11 cellular contexts compared by ENCODE assay signal in genomic region chr1:153539395-153540093, GRCh38. TPM values are rescaled to one million over a fixed set of nuclear protein-coding genes. Genes with fewer than 3 reads are reported as not detected.
DNase-seq lines count a peak whose midpoint lies in the region; ATAC-seq and TF ChIP-seq lines count a peak whose summit lies in the region.
"Had no signal": no experiment of that assay in that cellular context is flagged by ENCODE, and none has a peak within 500 bp of the region (broad histone marks: within the 10 kb centered on the region; RNA-seq: fewer than 3 reads in every experiment).

No MANE protein-coding gene starts in this region.

- H3K36me3 ChIP-seq in CD8-positive, alpha-beta T cell (ENCODE audit: insufficient read depth, low read length), result peaks cover 11% of the 10 kb centered on the region
- H3K36me3 ChIP-seq in Loucy (ENCODE audit: insufficient read depth, low read length) (peaks cover 12% of the 10 kb centered on the region; the same call in 1 of the 2 replicates), ascending aorta (peaks cover 0 to 3% of the 10 kb centered on the region in 2 donors)

- peak overlapping the region; percentile 66 for H3K4me2 ChIP-seq in Loucy (ENCODE audit: low read depth, low read length, poor library complexity, severe bottlenecking)

- no peaks in the 10 kb centered on the region for H3K27me3 Mint-ChIP-seq in CD8-positive, alpha-beta T cell (ENCODE audit: low read depth)
- H3K27me3 Mint-ChIP-seq in osteocyte (ENCODE audit: unreplicated experiment) (no peaks in the 10 kb centered on the region), progenitor cell of endocrine pancreas (no peaks in the 10 kb centered on the region)

- H3K4me3 Mint-ChIP-seq in CD8-positive, alpha-beta T cell, result peak overlapping the region; percentile 67
- H3K4me3 Mint-ChIP-seq in osteocyte (ENCODE audit: unreplicated experiment) (no peak overlapping the region), progenitor cell of endocrine pancreas (ENCODE audit: low read depth) (no peak overlapping the region)

- intact Hi-C loops in CD8-positive, alpha-beta T cell (cut with DNase I, micrococcal nuclease), result loop anchor here in 1 of 2 experiments (10.0 kb wide), 1 partner anchor 455 kb away; the partner anchor contains the start of gene RPS27
- intact Hi-C loops in ascending aorta (cut with DNase I), result loop anchor here (10.0 kb wide), 1 partner anchor 235 kb away; the partner anchor contains the start of gene SLC27A3

- peaks cover 22% of the 10 kb centered on the region for H4K20me1 ChIP-seq in Loucy (ENCODE audit: insufficient read depth, low read length, poor library complexity, severe bottlenecking)

- peak overlapping the region; percentile 67 for H3K9ac ChIP-seq in Loucy (ENCODE audit: low read depth, low read length, poor library complexity, severe bottlenecking)

- 0 out of 2 replicates have a peak, but pooled peaks cover 8% of the 10 kb centered on the region for H3F3A ChIP-seq in Loucy (ENCODE audit: low read depth)

- peaks cover 69% of the 10 kb centered on the region for H3K4me1 ChIP-seq in CD8-positive, alpha-beta T cell (ENCODE audit: insufficient read depth, low read length)
- H3K4me1 ChIP-seq in Loucy (ENCODE audit: insufficient read depth, low read length, poor library complexity, severe bottlenecking) (peaks cover 77% of the 10 kb centered on the region), ascending aorta (peaks cover 11 to 30% of the 10 kb centered on the region in 2 donors)

- H3K9me2 ChIP-seq in Loucy (replicated peaks; ENCODE audit: low read depth, low read length), result no peaks in the 10 kb centered on the region

- H3K27ac ChIP-seq in CD8-positive, alpha-beta T cell (ENCODE audit: low read depth, low read length), result no peak overlapping the region
- H3K27ac ChIP-seq in ascending aorta, result peak overlapping the region; percentile 12 to 90

- in situ Hi-C loops in G401 (cut with HindIII; ENCODE audit: low sequenced_read_pairs), result no loop called here

- H3K27ac Mint-ChIP-seq in CD8-positive, alpha-beta T cell, result peak overlapping the region; percentile 91
- peak overlapping the region; percentile 79 for H3K27ac Mint-ChIP-seq in osteocyte (ENCODE audit: unreplicated experiment)
- H3K27ac Mint-ChIP-seq in progenitor cell of endocrine pancreas, result no peak overlapping the region

- no peak overlapping the region for H3K4me3 ChIP-seq in CD8-positive, alpha-beta T cell (ENCODE audit: low read depth, low read length)
- H3K4me3 ChIP-seq in Loucy (ENCODE audit: low read length, poor library complexity, severe bottlenecking) (no peak overlapping the region), ascending aorta (no peak overlapping the region)

- H3K79me2 ChIP-seq in Loucy (ENCODE audit: insufficient read depth, low read length), result peaks cover 43% of the 10 kb centered on the region

- H3K27me3 ChIP-seq in CD8-positive, alpha-beta T cell (ENCODE audit: insufficient read depth, low read length), result no peaks in the 10 kb centered on the region
- H3K27me3 ChIP-seq in Loucy (ENCODE audit: insufficient read depth, low read length, poor library complexity, severe bottlenecking) (no peaks in the 10 kb centered on the region), ascending aorta (no peaks in the 10 kb centered on the region)

- TF ChIP-seq CTCF in CD8-positive, alpha-beta T cell (IDR thresholded peaks at IDR 0.05), result no peak
- TF ChIP-seq CTCF in Loucy (conservative IDR thresholded peaks at IDR 0.05; ENCODE audit: low read length), result no peak
- no peak for TF ChIP-seq CTCF in ascending aorta (IDR thresholded peaks at IDR 0.05)
- no peak for TF ChIP-seq CTCF in osteocyte (IDR thresholded peaks at IDR 0.05)
- no peak for TF ChIP-seq CTCF in GM20000 (IDR thresholded peaks at IDR 0.05; ENCODE audit: extremely low read depth, missing control alignments)
- TF ChIP-seq CTCF in progenitor cell of endocrine pancreas (IDR thresholded peaks at IDR 0.05; ENCODE audit: unreplicated experiment), result no peak

- H3K4me1 Mint-ChIP-seq in CD8-positive, alpha-beta T cell (ENCODE audit: low read depth), result peaks cover 83% of the 10 kb centered on the region
- peaks cover 64% of the 10 kb centered on the region for H3K4me1 Mint-ChIP-seq in osteocyte (ENCODE audit: unreplicated experiment)
- H3K4me1 Mint-ChIP-seq in progenitor cell of endocrine pancreas (ENCODE audit: low read depth), result peaks cover 12% of the 10 kb centered on the region

- ATAC-seq in CD8-positive, alpha-beta T cell, result no peak

- no peak for DNase-seq in CD8-positive, alpha-beta T cell
- DNase-seq in ascending aorta (ENCODE audit: low spot score in 2 of 2) (no peak), osteocyte (ENCODE audit: extremely low spot score, unreplicated experiment) (no peak), GM20000 (ENCODE audit: low spot score) (no peak), progenitor cell of endocrine pancreas (ENCODE audit: low spot score, unreplicated experiment) (no peak), SHP77 (lab: John Stamatoyannopoulos, UW) (no peak), G401 (ENCODE audit: low spot score) (no peak)
- DNase-seq: islet precursor cell, KG1 had no signal

- CTCF ChIA-PET in CD8-positive, alpha-beta T cell (lab: Charles Lee), result interaction anchor here (1.0 to 2.4 kb wide), 4 partner anchors 24 to 29 kb away, joined by 5 to 16 read pairs (median 8); no protein-coding TSS in a partner anchor

- H2AFZ ChIP-seq in Loucy (ENCODE audit: low read length), result no peak overlapping the region

- H3K9me3 ChIP-seq in CD8-positive, alpha-beta T cell (ENCODE audit: low read length), result no peaks in the 10 kb centered on the region
- H3K9me3 ChIP-seq in Loucy (ENCODE audit: insufficient read depth, low read depth, low read length) (no peaks in the 10 kb centered on the region), ascending aorta (no peaks in the 10 kb centered on the region)

- POLR2A ChIA-PET in CD8-positive, alpha-beta T cell (lab: Charles Lee), result interaction anchor here (1.4 to 7.7 kb wide), 3 partner anchors 5 to 19 kb away, joined by 5 to 131 read pairs (median 6); partner anchors contain the start of gene S100A6

- H3K36me3 Mint-ChIP-seq in CD8-positive, alpha-beta T cell, result peaks cover 31% of the 10 kb centered on the region
- H3K36me3 Mint-ChIP-seq in osteocyte (ENCODE audit: unreplicated experiment) (no peaks in the 10 kb centered on the region), progenitor cell of endocrine pancreas (ENCODE audit: insufficient read depth) (no peaks in the 10 kb centered on the region)

- no peaks in the 10 kb centered on the region for H3K9me3 Mint-ChIP-seq in CD8-positive, alpha-beta T cell
- H3K9me3 Mint-ChIP-seq in osteocyte (ENCODE audit: unreplicated experiment) (no peaks in the 10 kb centered on the region), progenitor cell of endocrine pancreas (ENCODE audit: low read depth) (no peaks in the 10 kb centered on the region)

RNA-seq across cellular contexts. Expression of gene S100A5, which starts 1.2 kb away (rescaled TPM):
- not detected for total RNA-seq in CD8-positive, alpha-beta T cell
- total RNA-seq in ascending aorta (not detected), osteocyte (1.0 TPM in 1 of 2 replicates, not detected in the other), progenitor cell of endocrine pancreas (not detected in 2 replicates)
- total RNA-seq in G401 (2014; rRNA removed; shearing (Covaris generic)), result 1.5 and 15.4 TPM in 2 replicates
- total RNA-seq: frontal cortex had no signal

RNA-seq across cellular contexts. Expression of gene S100A6, which starts 3.8 kb away (rescaled TPM):
- total RNA-seq in CD8-positive, alpha-beta T cell, result 100 to 1,000 TPM; 156 to 166 TPM
- total RNA-seq in ascending aorta, result 336 TPM
- 0.99 and 1.1 TPM in 2 replicates for total RNA-seq in osteocyte
- 12.5 and 14.8 TPM in 2 replicates for total RNA-seq in progenitor cell of endocrine pancreas
- total RNA-seq in G401 (2014; rRNA removed; shearing (Covaris generic)), result 308 and 563 TPM in 2 replicates

RNA-seq across cellular contexts. Expression of gene S100A4, which starts 6.1 kb away (rescaled TPM):
- total RNA-seq in CD8-positive, alpha-beta T cell, result 100 to 1,000 TPM; 172 to 177 TPM
- total RNA-seq in ascending aorta (690 TPM), osteocyte (337 and 353 TPM in 2 replicates), progenitor cell of endocrine pancreas (7.6 and 11.1 TPM in 2 replicates)
- 452 and 453 TPM in 2 replicates for total RNA-seq in G401 (2014; rRNA removed; shearing (Covaris generic))

RNA-seq across cellular contexts. Expression of gene S100A3, which starts 9.5 kb away (rescaled TPM):
- not detected for total RNA-seq in CD8-positive, alpha-beta T cell
- not detected for total RNA-seq in ascending aorta
- 5.7 and 7.5 TPM in 2 replicates for total RNA-seq in osteocyte
- total RNA-seq in progenitor cell of endocrine pancreas, result 0.46 and 1.5 TPM in 2 replicates
- total RNA-seq in G401 (2014; rRNA removed; shearing (Covaris generic)), result 0.37 and 4.3 TPM in 2 replicates
- total RNA-seq: frontal cortex had no signal

RNA-seq across cellular contexts. Expression of gene S100A2, which starts 26.1 kb away (rescaled TPM):
- total RNA-seq in CD8-positive, alpha-beta T cell, result not detected
- total RNA-seq in ascending aorta (not detected), osteocyte (8.9 and 11.7 TPM in 2 replicates), progenitor cell of endocrine pancreas (0.36 and 1.6 TPM in 2 replicates)
- total RNA-seq in G401 (2014; rRNA removed; shearing (Covaris generic)), result 10.6 and 10.8 TPM in 2 replicates
- total RNA-seq: frontal cortex had no signal

Comparison
In these comparisons a context has a peak if more than half of its experiments do, and no peak if none do; other contexts are left out.
1. RNA of gene S100A4, which starts 6.1 kb away (total RNA-seq): 690 TPM in ascending aorta (single experiment), 452 to 453 TPM in G401, 337 to 353 TPM in osteocyte and 172 to 177 TPM in CD8-positive, alpha-beta T cell; 7.6 to 11.1 TPM in progenitor cell of endocrine pancreas; every median in the first group is over 10 times any median in the second.